Comparison of ENCODE assay signal across 1 cellular context in the genomic region with DNA sequence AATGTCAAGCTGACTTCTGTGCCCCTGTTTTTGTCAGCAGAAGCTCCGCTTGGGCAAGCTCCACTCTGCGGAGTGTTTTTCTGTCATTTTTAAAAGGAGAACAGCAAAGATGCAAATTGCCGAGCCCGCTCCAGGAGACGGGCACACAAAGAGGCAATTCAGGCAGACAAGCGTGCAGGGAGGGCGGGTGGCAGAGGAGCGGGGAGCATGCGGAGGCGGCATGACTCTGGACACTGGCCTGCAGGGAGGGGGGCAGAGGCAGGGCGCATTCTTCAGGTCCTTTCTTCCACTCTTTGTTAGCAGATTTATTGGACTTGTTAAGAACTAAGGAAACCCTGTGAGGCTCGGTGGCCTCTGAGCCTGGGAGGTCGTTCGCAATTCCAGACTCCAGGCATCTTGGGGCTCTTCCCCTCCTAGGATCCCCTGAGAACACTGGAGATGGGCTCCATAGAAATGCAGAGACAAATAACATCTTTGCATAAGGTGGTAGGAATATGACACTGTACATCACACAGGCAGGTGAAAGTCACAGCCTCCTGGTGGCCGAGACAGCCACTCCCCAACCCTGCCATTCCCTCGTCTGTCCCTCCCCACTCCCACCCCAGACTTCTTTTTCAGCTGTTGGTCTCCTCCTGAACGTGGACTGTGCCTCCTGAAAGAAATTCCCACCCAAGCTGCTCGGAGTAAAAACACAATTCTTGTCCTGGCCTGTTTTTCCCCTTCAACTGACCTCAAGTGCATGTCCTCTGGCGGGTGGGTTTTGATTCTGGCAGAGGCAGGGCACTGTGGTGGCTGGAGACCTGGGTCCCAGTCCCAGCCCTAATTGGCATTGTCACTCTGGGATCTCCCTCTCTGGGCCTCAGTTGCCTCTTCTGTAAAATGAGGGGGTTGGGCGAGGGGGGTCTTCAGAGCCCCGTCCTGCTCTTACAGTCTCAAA.
TF ChIP-seq lines count a peak whose summit lies in the region.

No MANE protein-coding gene starts in this region.

TF ChIP-seq in SK-N-SH, 30 proteins besides CTCF, POLR2A, EP300 and RAD21 (continued from another document):
- TF ChIP-seq, protein P1, sequence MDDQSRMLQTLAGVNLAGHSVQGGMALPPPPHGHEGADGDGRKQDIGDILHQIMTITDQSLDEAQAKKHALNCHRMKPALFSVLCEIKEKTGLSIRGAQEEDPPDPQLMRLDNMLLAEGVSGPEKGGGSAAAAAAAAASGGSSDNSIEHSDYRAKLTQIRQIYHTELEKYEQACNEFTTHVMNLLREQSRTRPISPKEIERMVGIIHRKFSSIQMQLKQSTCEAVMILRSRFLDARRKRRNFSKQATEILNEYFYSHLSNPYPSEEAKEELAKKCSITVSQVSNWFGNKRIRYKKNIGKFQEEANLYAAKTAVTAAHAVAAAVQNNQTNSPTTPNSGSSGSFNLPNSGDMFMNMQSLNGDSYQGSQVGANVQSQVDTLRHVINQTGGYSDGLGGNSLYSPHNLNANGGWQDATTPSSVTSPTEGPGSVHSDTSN (IDR thresholded peaks at IDR 0.05) = no peak
- TF ChIP-seq RCOR1 (IDR thresholded peaks at IDR 0.05; ENCODE audit: low read length) = no peak
